34 cellular contexts compared by ENCODE assay signal in the genomic region with DNA sequence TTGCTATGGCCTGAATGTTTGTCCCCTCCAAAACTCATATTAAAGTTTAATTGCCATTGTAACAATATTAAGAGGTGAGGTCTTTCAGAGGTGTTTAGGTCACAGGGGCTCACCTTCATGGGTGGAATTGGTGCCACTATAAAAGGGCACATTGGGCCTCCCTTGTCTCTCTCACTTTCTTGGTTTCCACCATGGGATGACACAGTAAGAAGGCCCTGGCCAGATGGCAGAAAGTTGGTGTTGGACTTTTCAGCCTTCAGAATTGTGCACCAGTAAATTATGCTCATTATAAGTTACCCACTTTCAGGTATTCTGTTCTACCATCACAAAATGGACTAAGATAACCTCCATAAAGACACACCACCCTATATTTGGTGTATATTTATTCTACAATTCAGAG.
"Had no signal": no experiment of that assay in that cellular context is flagged by ENCODE, and none has a peak within 500 bp of the region (broad histone marks: within the 10 kb centered on the region; RNA-seq: fewer than 3 reads in every experiment).

No MANE protein-coding gene starts in this region.

- H3K27ac ChIP-seq: KMS-11 had no signal

- H3K36me3 ChIP-seq: MG63 had no signal

- H3K9ac ChIP-seq: KMS-11 had no signal

- H3K4me3 ChIP-seq: MG63 had no signal

- H3K9me3 ChIP-seq: MG63 had no signal

- H3K27me3 ChIP-seq: MG63 had no signal

- H3K4me2 ChIP-seq: KMS-11 had no signal

- DNase-seq: Karpas-422, Kasumi-1, MG63, MM.1S, MV-4-11, NCI-H1048, NCI-H1092, NCI-H1092 treated with DMSO at 0.1 percent for 48 hours, NCI-H1105, NCI-H1105 treated with DMSO at 0.1 percent for 48 hours, NCI-H1417, NCI-H1417 treated with DMSO at 0.1 percent for 48 hours, NCI-H1436, NCI-H1436 treated with DMSO at 0.1 percent for 48 hours, NCI-H146, NCI-H1694, NCI-H1694 treated with DMSO at 0.1 percent for 48 hours, NCI-H187, NCI-H187 treated with DMSO at 0.1 percent for 48 hours, NCI-H1930, NCI-H2029, NCI-H2029 treated with DMSO at 0.1 percent for 48 hours, NCI-H2081, NCI-H2081 treated with DMSO at 0.1 percent for 48 hours, NCI-H2107, NCI-H2171, NCI-H2171 treated with DMSO at 0.1 percent for 48 hours, NCI-H2227 treated with DMSO at 0.1 percent for 48 hours, NCI-H226, NCI-H345, NCI-H446, NCI-H446 treated with DMSO at 0.1 percent for 48 hours, NCI-H510A had no signal
